ENCODE assay signal across 1 cellular context in the genomic region with DNA sequence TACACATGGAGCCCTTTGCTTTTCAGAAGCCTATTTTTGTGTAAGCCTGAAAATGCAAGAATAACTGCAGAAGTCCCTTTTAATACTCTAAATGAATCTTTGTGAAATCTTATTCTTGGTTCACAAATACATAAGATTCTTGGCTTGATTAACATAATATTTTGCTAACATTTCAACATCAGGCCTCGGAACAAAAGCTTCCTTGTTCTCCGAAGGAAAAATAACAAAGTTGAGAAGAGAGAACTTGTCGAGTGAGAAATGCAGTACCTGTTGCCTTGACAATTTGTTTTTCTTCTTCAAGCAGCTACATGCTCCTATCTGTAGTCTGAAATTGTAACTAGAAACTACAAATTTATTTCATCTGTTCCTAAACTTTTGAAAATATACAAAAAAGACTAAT.
TF ChIP-seq lines count a peak whose summit lies in the region.

No MANE protein-coding gene starts in this region.

TF ChIP-seq in WTC11, 78 proteins besides CTCF, POLR2A, EP300 and RAD21 (continued from another document):
- TF ChIP-seq, protein P1, sequence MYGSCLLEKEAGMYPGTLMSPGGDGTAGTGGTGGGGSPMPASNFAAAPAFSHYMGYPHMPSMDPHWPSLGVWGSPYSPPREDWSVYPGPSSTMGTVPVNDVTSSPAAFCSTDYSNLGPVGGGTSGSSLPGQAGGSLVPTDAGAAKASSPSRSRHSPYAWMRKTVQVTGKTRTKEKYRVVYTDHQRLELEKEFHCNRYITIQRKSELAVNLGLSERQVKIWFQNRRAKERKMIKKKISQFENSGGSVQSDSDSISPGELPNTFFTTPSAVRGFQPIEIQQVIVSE (CRISPR knock-in tag; IDR thresholded peaks at IDR 0.05; ENCODE audit: borderline replicate concordance) = no peak
